ENCODE assay signal across 8 cellular contexts in genomic region chr15:32615051-32615870, GRCh38. TPM values are rescaled to one million over a fixed set of nuclear protein-coding genes. Genes with fewer than 3 reads are reported as not detected.
A peak's percentile ranks its signal among the peaks of the same experiment; 100 is the strongest.
DNase-seq lines count a peak whose midpoint lies in the region; ATAC-seq and TF ChIP-seq lines count a peak whose summit lies in the region.
"Not testable (repeated sequence)": the region's sequence is repeated elsewhere in the genome, so short reads cannot be mapped to it uniquely, and the experiment has no call there.

Gene ARHGAP11A, plus strand, starts transcription at chr15:32615504. Its CDS starts 708 bp downstream, at chr15:32616212.

- peak; percentile 70 for ATAC-seq in GM18502 (IDR thresholded peaks at IDR 0.05; ENCODE audit: poor library complexity, unreplicated experiment)
- ATAC-seq in HG02678 (IDR thresholded peaks at IDR 0.05; ENCODE audit: unreplicated experiment) = peak; percentile 72

- TF ChIP-seq POLR2A in NB4 (IDR thresholded peaks at IDR 0.05; ENCODE audit: extremely low read depth, insufficient read length); vagina (IDR thresholded peaks at IDR 0.05): not testable (repeated sequence)

- intact Hi-C loops in vagina (cut with DNase I) = not testable (repeated sequence)

- not testable (repeated sequence) for H3K36me3 ChIP-seq in vagina

- H3K27me3 ChIP-seq in layer of hippocampus (ENCODE audit: control insufficient read depth, insufficient read depth, low read length); vagina: not testable (repeated sequence)

- DNase-seq in NB4 (ENCODE audit: low read depth) (peak; percentile 88), vagina (ENCODE audit: extremely low spot score in 2 of 2) (peak in 1 of 2 donors; percentile 87)
- peak; percentile 59 for DNase-seq in activated CD8-positive, alpha-beta memory T cell treated with anti-CD3 and anti-CD28 coated beads, Interleukin-2, amount 50 U/mL, for 24 hours (ENCODE audit: extremely low read depth)
- peak; percentile 78 for DNase-seq in effector CD4-positive, alpha-beta T cell

- H3K9me3 ChIP-seq in vagina = not testable (repeated sequence)

- not testable (repeated sequence) for TF ChIP-seq CTCF in NB4 (IDR thresholded peaks at IDR 0.05; ENCODE audit: low read depth, low read length); vagina (IDR thresholded peaks at IDR 0.05)

- H3K27ac ChIP-seq in layer of hippocampus (ENCODE audit: low read depth, low read length) (peak within 1 kb of the TSS; percentile 73), skin epidermis (peak within 1 kb of the TSS in 18 of 21 experiments; percentile 45 to 91 (median 80)), vagina (peak within 1 kb of the TSS; percentile 66)

- H3K4me3 ChIP-seq in NB4 (ENCODE audit: low read depth, low read length) (peak within 1 kb of the TSS; percentile 94), skin epidermis (peak within 1 kb of the TSS; percentile 52 to 60 (median 55)), vagina (peak within 1 kb of the TSS; percentile 53 to 58)

- H3K4me1 ChIP-seq in vagina = not testable (repeated sequence)

RNA-seq across cellular contexts. Expression of gene ARHGAP11A, which starts in this region (rescaled TPM):
- 7.4 TPM for total RNA-seq in vagina
